In the genomic region with DNA sequence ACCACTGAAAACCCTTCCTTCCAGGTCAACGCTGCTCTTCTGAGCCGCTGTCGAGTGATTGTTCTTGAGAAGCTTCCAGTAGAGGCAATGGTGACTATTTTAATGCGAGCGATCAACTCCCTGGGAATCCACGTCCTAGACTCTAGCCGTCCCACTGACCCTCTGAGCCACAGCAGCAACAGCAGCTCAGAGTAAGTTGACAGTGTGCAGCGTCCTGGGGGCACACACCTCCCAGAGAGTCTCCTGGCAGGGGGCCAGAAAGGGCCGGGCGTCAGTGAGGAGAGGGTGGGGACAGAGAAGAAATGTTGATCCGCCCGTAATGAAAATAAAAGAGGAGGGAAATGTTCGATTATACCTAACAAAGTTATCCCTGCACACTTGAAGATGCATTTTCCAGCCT, we compare ENCODE assay signal across 10 cellular contexts. TPM values are rescaled to one million over a fixed set of nuclear protein-coding genes. Genes with fewer than 3 reads are reported as not detected.
DNase-seq lines count a peak whose midpoint lies in the region; ATAC-seq and TF ChIP-seq lines count a peak whose summit lies in the region.
"Had no signal": no experiment of that assay in that cellular context is flagged by ENCODE, and none has a peak within 500 bp of the region (broad histone marks: within the 10 kb centered on the region; RNA-seq: fewer than 3 reads in every experiment).

No MANE protein-coding gene starts in this region.

- no peak overlapping the region for H3K4me3 ChIP-seq in breast epithelium

- no peaks in the 10 kb centered on the region for H3K9me3 ChIP-seq in breast epithelium

- H3K4me1 ChIP-seq in breast epithelium = peaks cover 0 to 19% of the 10 kb centered on the region in 2 donors

- H3K27me3 Mint-ChIP-seq in activated naive CD4-positive, alpha-beta T cell treated with anti-CD3 and anti-CD28 coated beads, Interleukin-2, amount 50 U/mL, for 24 hours = no peaks in the 10 kb centered on the region
- H3K27me3 Mint-ChIP-seq in activated naive CD4-positive, alpha-beta T cell treated with anti-CD3 and anti-CD28 coated beads for 36 hours (ENCODE audit: low read depth) = no peaks in the 10 kb centered on the region
- H3K27me3 Mint-ChIP-seq in brain = peaks cover 11% of the 10 kb centered on the region
- no peaks in the 10 kb centered on the region for H3K27me3 Mint-ChIP-seq in natural killer cell (ENCODE audit: low read depth in 2 of 2)

- H3K9me3 Mint-ChIP-seq in activated naive CD4-positive, alpha-beta T cell treated with anti-CD3 and anti-CD28 coated beads, Interleukin-2, amount 50 U/mL, for 24 hours = no peaks in the 10 kb centered on the region
- H3K9me3 Mint-ChIP-seq in activated naive CD4-positive, alpha-beta T cell treated with anti-CD3 and anti-CD28 coated beads for 36 hours = no peaks in the 10 kb centered on the region
- H3K9me3 Mint-ChIP-seq in brain = no peaks in the 10 kb centered on the region
- H3K9me3 Mint-ChIP-seq in natural killer cell = no peaks in the 10 kb centered on the region
- H3K9me3 Mint-ChIP-seq: HFFc6 had no signal

- ATAC-seq in natural killer cell = no peak

- CTCF ChIA-PET in activated naive CD4-positive, alpha-beta T cell treated with anti-CD3 and anti-CD28 coated beads for 36 hours (lab: Charles Lee) = interaction anchor here (0.5 to 2.8 kb wide), 3 partner anchors 20 to 165 kb away, joined by 3 to 17 read pairs (median 5); partner anchors contain the start of gene MYLK4

- TF ChIP-seq CTCF in brain (conservative IDR thresholded peaks at IDR 0.05) (no peak), natural killer cell (IDR thresholded peaks at IDR 0.05) (no peak), breast epithelium (IDR thresholded peaks at IDR 0.05) (no peak)

- peak overlapping the region; percentile 15 for H3K4me3 Mint-ChIP-seq in activated naive CD4-positive, alpha-beta T cell treated with anti-CD3 and anti-CD28 coated beads, Interleukin-2, amount 50 U/mL, for 24 hours
- no peak overlapping the region for H3K4me3 Mint-ChIP-seq in activated naive CD4-positive, alpha-beta T cell treated with anti-CD3 and anti-CD28 coated beads for 36 hours
- peak overlapping the region; percentile 12 to 85 (median 71) for H3K4me3 Mint-ChIP-seq in brain
- no peak overlapping the region for H3K4me3 Mint-ChIP-seq in natural killer cell
- H3K4me3 Mint-ChIP-seq: HFFc6 had no signal

- no peak for DNase-seq in activated naive CD4-positive, alpha-beta T cell treated with anti-CD3 and anti-CD28 coated beads for 36 hours
- no peak for DNase-seq in epidermal melanocyte (ENCODE audit: insufficient read length, low spot score)
- no peak for DNase-seq in natural killer cell
- DNase-seq in breast epithelium (ENCODE audit: low spot score in 2 of 2) = no peak
- no peak for DNase-seq in NCI-H1092 (lab: John Stamatoyannopoulos, UW)
- DNase-seq: HFFc6, T1000 had no signal

- peaks cover 79% of the 10 kb centered on the region for H3K4me1 Mint-ChIP-seq in activated naive CD4-positive, alpha-beta T cell treated with anti-CD3 and anti-CD28 coated beads, Interleukin-2, amount 50 U/mL, for 24 hours
- H3K4me1 Mint-ChIP-seq in activated naive CD4-positive, alpha-beta T cell treated with anti-CD3 and anti-CD28 coated beads for 36 hours (ENCODE audit: low read depth) = peaks cover 48% of the 10 kb centered on the region
- peaks cover 70% of the 10 kb centered on the region for H3K4me1 Mint-ChIP-seq in brain
- H3K4me1 Mint-ChIP-seq in natural killer cell = peaks cover 50 to 58% of the 10 kb centered on the region in 2 donors

- peaks cover 4% of the 10 kb centered on the region for H3K36me3 Mint-ChIP-seq in activated naive CD4-positive, alpha-beta T cell treated with anti-CD3 and anti-CD28 coated beads, Interleukin-2, amount 50 U/mL, for 24 hours
- H3K36me3 Mint-ChIP-seq in activated naive CD4-positive, alpha-beta T cell treated with anti-CD3 and anti-CD28 coated beads for 36 hours (ENCODE audit: low read depth) = peaks cover 29% of the 10 kb centered on the region
- H3K36me3 Mint-ChIP-seq in brain = peaks cover 67% of the 10 kb centered on the region
- no peaks in the 10 kb centered on the region for H3K36me3 Mint-ChIP-seq in natural killer cell

- H3K27ac ChIP-seq in layer of hippocampus (ENCODE audit: low read depth, low read length) (peak overlapping the region; percentile 12), breast epithelium (no peak overlapping the region)

- no peaks in the 10 kb centered on the region for H3K36me3 ChIP-seq in breast epithelium

- no peak for TF ChIP-seq POLR2A in breast epithelium (IDR thresholded peaks at IDR 0.05)

- no peaks in the 10 kb centered on the region for H3K27me3 ChIP-seq in layer of hippocampus (ENCODE audit: control insufficient read depth, insufficient read depth, low read length)
- no peaks in the 10 kb centered on the region for H3K27me3 ChIP-seq in breast epithelium

- intact Hi-C loops in activated naive CD4-positive, alpha-beta T cell treated with anti-CD3 and anti-CD28 coated beads for 36 hours (cut with micrococcal nuclease) = no loop called here
- intact Hi-C loops in natural killer cell (cut with micrococcal nuclease) = no loop called here
- intact Hi-C loops in breast epithelium (cut with DNase I; ENCODE audit: low total_unique reads) = no loop called here

- H3K27ac Mint-ChIP-seq in activated naive CD4-positive, alpha-beta T cell treated with anti-CD3 and anti-CD28 coated beads, Interleukin-2, amount 50 U/mL, for 24 hours = no peak overlapping the region
- H3K27ac Mint-ChIP-seq in activated naive CD4-positive, alpha-beta T cell treated with anti-CD3 and anti-CD28 coated beads for 36 hours = no peak overlapping the region
- peak overlapping the region in 1 of 5 experiments; percentile 30 for H3K27ac Mint-ChIP-seq in brain
- peak overlapping the region in 1 of 2 donors; percentile 24 for H3K27ac Mint-ChIP-seq in natural killer cell
- H3K27ac Mint-ChIP-seq: HFFc6 had no signal

RNA-seq across cellular contexts. Expression of gene WRNIP1, which starts 5.0 kb away (rescaled TPM):
- 10 to 100 TPM; 19.2 to 21.7 TPM for total RNA-seq in activated naive CD4-positive, alpha-beta T cell treated with anti-CD3 and anti-CD28 coated beads for 36 hours
- 79.9 TPM for polyA plus RNA-seq in brain (ENCODE audit: insufficient read depth, low read depth, low replicate concordance)
- total RNA-seq in natural killer cell (10 to 100 TPM; 27.9 to 34.8 (median 30.5) TPM), breast epithelium (10 to 100 TPM; 40.6 to 62.3 (median 59.3) TPM)

RNA-seq across cellular contexts. Expression of gene MYLK4, which starts 19.4 kb away (rescaled TPM):
- under 1 TPM in 1 of 2 experiments, not detected in 1; 0.07 TPM for total RNA-seq in activated naive CD4-positive, alpha-beta T cell treated with anti-CD3 and anti-CD28 coated beads for 36 hours
- 0.31 TPM for polyA plus RNA-seq in brain (ENCODE audit: insufficient read depth, low read depth, low replicate concordance)
- total RNA-seq in natural killer cell (1 to 10 TPM in 1 of 3 donors, under 1 TPM in 2; 0.45 to 1.1 (median 0.88) TPM), breast epithelium (1 to 10 TPM; 1.3 to 1.9 (median 1.4) TPM)

Comparison
In these comparisons a context has a peak if more than half of its experiments do, and no peak if none do; other contexts are left out.
1. H3K4me3 Mint-ChIP-seq: peak in activated naive CD4-positive, alpha-beta T cell treated with anti-CD3 and anti-CD28 coated beads, Interleukin-2, amount 50 U/mL, for 24 hours (single experiment) and brain (5 of 5); none in activated naive CD4-positive, alpha-beta T cell treated with anti-CD3 and anti-CD28 coated beads for 36 hours (single experiment) and natural killer cell (single experiment).